In the genomic region with DNA sequence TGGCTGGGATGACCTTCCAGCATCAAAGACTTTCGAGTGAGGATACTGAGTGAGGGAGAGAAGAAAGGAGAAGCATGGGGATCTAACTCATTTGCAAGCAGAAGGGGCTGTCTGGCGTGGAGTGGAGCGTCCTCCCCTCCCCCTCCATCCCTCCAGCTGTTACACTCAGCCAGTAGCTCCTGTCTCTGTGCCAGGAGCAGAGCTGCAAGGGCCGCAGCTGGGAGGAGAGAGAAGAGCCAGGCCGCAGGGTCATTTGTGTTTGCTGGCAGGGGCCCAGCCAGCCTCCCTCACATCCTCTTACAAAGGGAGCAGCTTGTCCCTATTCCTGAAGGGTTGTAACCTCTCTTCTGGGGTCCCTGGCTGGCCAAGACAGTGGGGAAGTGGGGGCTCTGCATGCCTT, we compare ENCODE assay signal across 9 cellular contexts. TPM values are rescaled to one million over a fixed set of nuclear protein-coding genes. Genes with fewer than 3 reads are reported as not detected.
DNase-seq lines count a peak whose midpoint lies in the region; ATAC-seq and TF ChIP-seq lines count a peak whose summit lies in the region.
"Had no signal": no experiment of that assay in that cellular context is flagged by ENCODE, and none has a peak within 500 bp of the region (broad histone marks: within the 10 kb centered on the region; RNA-seq: fewer than 3 reads in every experiment).

No MANE protein-coding gene starts in this region.

- H3K27ac ChIP-seq in left lung = no peak overlapping the region

- ATAC-seq in left lung = peak; percentile 13

- in situ Hi-C loops in G401 (cut with HindIII; ENCODE audit: low sequenced_read_pairs) = no loop called here

- H3K27me3 ChIP-seq in left lung = no peaks in the 10 kb centered on the region

- H3K9me3 ChIP-seq in left lung = no peaks in the 10 kb centered on the region

- peaks cover 8 to 31% of the 10 kb centered on the region in 2 donors for H3K4me1 ChIP-seq in left lung

- DNase-seq in NCI-H1105 treated with DMSO at 0.1 percent for 48 hours (lab: John Stamatoyannopoulos, UW) = peak; percentile 92
- DNase-seq in choroid plexus epithelial cell (ENCODE audit: low read depth) = peak; percentile 93
- peak in 1 of 2 donors; percentile 58 for DNase-seq in left lung
- peak; percentile 88 for DNase-seq in superior temporal gyrus (ENCODE audit: extremely low spot score)
- DNase-seq in G401 (ENCODE audit: low spot score) = no peak
- DNase-seq in stimulated activated CD4-positive, alpha-beta T cell treated with anti-CD3 and anti-CD28 coated beads, Interleukin-4, amount 100 ng/mL, for 1 hour = no peak
- DNase-seq in NCI-H526 treated with DMSO at 0.1 percent for 48 hours (lab: John Stamatoyannopoulos, UW) = no peak
- DNase-seq: activated CD8-positive, alpha-beta memory T cell treated with anti-CD3 and anti-CD28 coated beads, Interleukin-2, amount 50 U/mL, for 4 hours; NK-92 treated with Interleukin-12 subunit alpha and Interleukin-12 subunit beta, amount 100 ng/mL, for 24 hours had no signal

- no peak for TF ChIP-seq CTCF in choroid plexus epithelial cell (conservative IDR thresholded peaks at IDR 0.05; ENCODE audit: low read depth, low read length)
- no peak for TF ChIP-seq CTCF in left lung (IDR thresholded peaks at IDR 0.05)

- H3K4me3 ChIP-seq in choroid plexus epithelial cell (ENCODE audit: low read depth, low read length) (no peak overlapping the region), left lung (no peak overlapping the region)

- peaks cover 0 to 3% of the 10 kb centered on the region in 2 donors for H3K36me3 ChIP-seq in left lung

- intact Hi-C loops in left lung (cut with DNase I) = no loop called here

RNA-seq across cellular contexts. Expression of a gene that starts 58.0 kb away (rescaled TPM):
- 10 to 100 TPM; 13.0 to 13.8 TPM for total RNA-seq in left lung
- 2.3 and 3.6 TPM in 2 replicates for total RNA-seq in G401 (2014; rRNA removed; shearing (Covaris generic))

Comparison
In these comparisons a context has a peak if more than half of its experiments do, and no peak if none do; other contexts are left out.
1. DNase-seq: peak in NCI-H1105 treated with DMSO at 0.1 percent for 48 hours (single experiment), choroid plexus epithelial cell (single experiment) and superior temporal gyrus (single experiment); none in G401 (single experiment), stimulated activated CD4-positive, alpha-beta T cell treated with anti-CD3 and anti-CD28 coated beads, Interleukin-4, amount 100 ng/mL, for 1 hour (single experiment) and NCI-H526 treated with DMSO at 0.1 percent for 48 hours (single experiment).